Comparison of ENCODE assay signal across 1 cellular context in genomic region chr3:39082652-39083313, GRCh38.
TF ChIP-seq lines count a peak whose summit lies in the region.

No MANE protein-coding gene starts in this region.

TF ChIP-seq in K562, 482 proteins besides CTCF, POLR2A, EP300 and RAD21:
- no peak for TF ChIP-seq ELK1 (CRISPR knock-in tag; IDR thresholded peaks at IDR 0.05)
- TF ChIP-seq MEIS2 (IDR thresholded peaks at IDR 0.05; ENCODE audit: partially characterized antibody), result peak; percentile 36
- no peak for TF ChIP-seq ETV6 (IDR thresholded peaks at IDR 0.05; ENCODE audit: borderline replicate concordance in 1 of 2, low read depth in 2 of 2, low read length in 1 of 2)
- TF ChIP-seq ETV6 (CRISPR knock-in tag; IDR thresholded peaks at IDR 0.05; ENCODE audit: borderline replicate concordance), result no peak
- TF ChIP-seq ERF (CRISPR knock-in tag; IDR thresholded peaks at IDR 0.05), result no peak
